1 cellular context compared by ENCODE assay signal in the genomic region with DNA sequence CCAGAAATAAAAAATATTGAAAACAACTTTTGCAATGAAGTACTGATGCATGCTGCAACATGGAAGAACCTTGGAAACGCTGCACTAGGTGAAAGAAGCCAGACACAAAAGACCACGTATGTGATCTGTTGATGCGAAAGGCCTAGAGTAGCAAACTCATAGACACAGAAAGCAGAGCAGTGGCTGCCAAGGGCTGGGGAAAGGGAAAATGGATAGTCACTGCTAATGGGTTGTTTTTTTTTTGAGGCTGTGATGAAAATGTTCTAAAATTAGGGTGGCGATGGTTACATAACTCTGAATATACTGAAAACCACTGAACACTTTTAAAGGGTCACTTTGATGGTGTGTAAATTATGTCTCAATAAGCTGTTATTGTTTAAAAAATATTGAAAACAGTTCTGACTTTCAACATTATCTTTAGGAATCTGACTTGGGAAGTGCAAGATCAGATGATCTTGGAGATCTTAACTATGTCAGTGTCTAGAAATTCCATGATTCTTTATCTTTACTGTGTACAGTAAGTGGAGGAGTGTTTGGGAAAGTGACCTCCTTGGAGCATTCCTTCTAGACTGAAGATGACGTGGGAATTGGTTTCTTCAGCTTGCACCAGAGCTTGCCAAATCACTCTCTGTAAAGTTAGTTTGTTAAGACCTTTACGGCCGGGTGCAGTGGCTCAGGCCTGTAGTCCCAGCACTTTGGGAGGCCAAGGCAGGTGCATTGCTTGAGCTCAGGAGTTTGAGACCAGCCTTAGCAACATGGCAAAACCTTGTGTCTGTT.
TF ChIP-seq lines count a peak whose summit lies in the region.

No MANE protein-coding gene starts in this region.

TF ChIP-seq in SK-N-SH, 30 proteins besides CTCF, POLR2A, EP300 and RAD21 (continued from another document):
- TF ChIP-seq EZH2phosphoT487 (IDR thresholded peaks at IDR 0.05; ENCODE audit: borderline replicate concordance, low read depth): no peak
